35 cellular contexts compared by ENCODE assay signal in genomic region chr9:88979791-88980190, GRCh38. TPM values are rescaled to one million over a fixed set of nuclear protein-coding genes. Genes with fewer than 3 reads are reported as not detected.
"Had no signal": no experiment of that assay in that cellular context is flagged by ENCODE, and none has a peak within 500 bp of the region (broad histone marks: within the 10 kb centered on the region; RNA-seq: fewer than 3 reads in every experiment).

No MANE protein-coding gene starts in this region.

- DNase-seq: activated CD4-positive, alpha-beta memory T cell treated with anti-CD3 and anti-CD28 coated beads for 36 hours; activated CD4-positive, alpha-beta T cell treated with anti-CD3 and anti-CD28 coated beads for 36 hours; activated CD4-positive, alpha-beta T cell treated with anti-CD3 and anti-CD28 coated beads, Interleukin-2, amount 10 ng/mL, durations not matched to agents 24 days and 14 days; activated CD4-positive, CD25-positive, alpha-beta regulatory T cell; activated CD4-positive, CD25-positive, alpha-beta regulatory T cell treated with anti-CD3 and anti-CD28 coated beads, Interleukin-2, amount 50 U/mL, for 72 hours; activated CD8-positive, alpha-beta memory T cell treated with anti-CD3 and anti-CD28 coated beads, Interleukin-2, amount 50 U/mL, for 4 hours; activated CD8-positive, alpha-beta T cell treated with anti-CD3 and anti-CD28 coated beads, Interleukin-2, amount 10 ng/mL, durations not matched to agents 7 days and 5 days; activated effector memory CD4-positive, alpha-beta T cell treated with anti-CD3 and anti-CD28 coated beads, Interleukin-2, amount 50 U/mL, for 16 hours; activated naive CD4-positive, alpha-beta T cell treated with anti-CD3 and anti-CD28 coated beads for 36 hours; activated naive CD8-positive, alpha-beta T cell treated with anti-CD3 and anti-CD28 coated beads for 36 hours; activated naive CD8-positive, alpha-beta T cell treated with anti-CD3 and anti-CD28 coated beads, Interleukin-2, amount 50 U/mL, for 24 hours; activated T-cell treated with anti-CD3 and anti-CD28 coated beads, Interleukin-2, amount 50 U/mL, for 1 hour; activated T-cell treated with anti-CD3 and anti-CD28 coated beads, Interleukin-2, amount 50 U/mL, for 48 hours; adrenal gland; amygdala; aorta; cortex of kidney; dermis blood vessel endothelial cell; effector CD4-positive, alpha-beta T cell; effector memory CD8-positive, alpha-beta T cell; foreskin fibroblast; glutamatergic neuron; SW 1271; T-helper 1 cell; T-helper 2 cell had no signal

- H3K4me1 ChIP-seq: adrenal gland, breast epithelium had no signal

- H3K36me3 Mint-ChIP-seq: activated CD4-positive, alpha-beta memory T cell treated with anti-CD3 and anti-CD28 coated beads for 36 hours; activated CD8-positive, alpha-beta memory T cell treated with anti-CD3 and anti-CD28 coated beads, Interleukin-2, amount 10 ng/mL, durations not matched to agents 7 days and 5 days; activated naive CD4-positive, alpha-beta T cell treated with anti-CD3 and anti-CD28 coated beads, Interleukin-2, amount 50 U/mL, for 24 hours; activated naive CD8-positive, alpha-beta T cell treated with anti-CD3 and anti-CD28 coated beads for 36 hours; brain had no signal

- H3K4me3 Mint-ChIP-seq: activated CD4-positive, alpha-beta memory T cell treated with anti-CD3 and anti-CD28 coated beads for 36 hours; activated CD4-positive, alpha-beta T cell treated with anti-CD3 and anti-CD28 coated beads for 36 hours; activated CD4-positive, alpha-beta T cell treated with anti-CD3 and anti-CD28 coated beads, Interleukin-2, amount 10 ng/mL, durations not matched to agents 24 days and 14 days; activated CD8-positive, alpha-beta memory T cell treated with anti-CD3 and anti-CD28 coated beads, Interleukin-2, amount 10 ng/mL, durations not matched to agents 7 days and 5 days; activated CD8-positive, alpha-beta T cell treated with anti-CD3 and anti-CD28 coated beads, Interleukin-2, amount 10 ng/mL, durations not matched to agents 7 days and 5 days; activated naive CD4-positive, alpha-beta T cell treated with anti-CD3 and anti-CD28 coated beads for 36 hours; activated naive CD4-positive, alpha-beta T cell treated with anti-CD3 and anti-CD28 coated beads, Interleukin-2, amount 50 U/mL, for 24 hours; activated naive CD8-positive, alpha-beta T cell treated with anti-CD3 and anti-CD28 coated beads for 36 hours; activated naive CD8-positive, alpha-beta T cell treated with anti-CD3 and anti-CD28 coated beads, Interleukin-2, amount 50 U/mL, for 24 hours; activated T-helper 1 cell treated with anti-CD3 and anti-CD28 coated beads, Interleukin-12 subunit alpha, Interleukin-12 subunit beta, Interleukin-2, Interleukin-4 antibody, amounts not matched to agents 30 ng/mL and 10 ng/mL and 1 ng/mL, durations not matched to agents 14 hours and 24 hours and 36 hours; brain; central memory CD8-positive, alpha-beta T cell; effector memory CD8-positive, alpha-beta T cell had no signal

- H3K27ac Mint-ChIP-seq: activated CD4-positive, alpha-beta memory T cell treated with anti-CD3 and anti-CD28 coated beads for 36 hours; activated CD4-positive, alpha-beta T cell treated with anti-CD3 and anti-CD28 coated beads for 36 hours; activated CD4-positive, alpha-beta T cell treated with anti-CD3 and anti-CD28 coated beads, Interleukin-2, amount 10 ng/mL, durations not matched to agents 24 days and 14 days; activated CD8-positive, alpha-beta memory T cell treated with anti-CD3 and anti-CD28 coated beads, Interleukin-2, amount 10 ng/mL, durations not matched to agents 7 days and 5 days; activated CD8-positive, alpha-beta T cell treated with anti-CD3 and anti-CD28 coated beads, Interleukin-2, amount 10 ng/mL, durations not matched to agents 7 days and 5 days; activated naive CD4-positive, alpha-beta T cell treated with anti-CD3 and anti-CD28 coated beads for 36 hours; activated naive CD4-positive, alpha-beta T cell treated with anti-CD3 and anti-CD28 coated beads, Interleukin-2, amount 50 U/mL, for 24 hours; activated naive CD8-positive, alpha-beta T cell treated with anti-CD3 and anti-CD28 coated beads for 36 hours; activated naive CD8-positive, alpha-beta T cell treated with anti-CD3 and anti-CD28 coated beads, Interleukin-2, amount 50 U/mL, for 24 hours; activated T-helper 1 cell treated with anti-CD3 and anti-CD28 coated beads, Interleukin-12 subunit alpha, Interleukin-12 subunit beta, Interleukin-2, Interleukin-4 antibody, amounts not matched to agents 30 ng/mL and 10 ng/mL and 1 ng/mL, durations not matched to agents 14 hours and 24 hours and 36 hours; activated T-helper 2 cell treated with anti-CD3 and anti-CD28 coated beads, Interferon-gamma antibody, Interleukin-2, Interleukin-4, amounts not matched to agents 10 μg/mL and 5 μg/mL and 100 μg/mL, durations not matched to agents 14 hours and 24 hours and 36 hours; effector memory CD8-positive, alpha-beta T cell had no signal

- H3K4me1 Mint-ChIP-seq: activated CD8-positive, alpha-beta memory T cell treated with anti-CD3 and anti-CD28 coated beads, Interleukin-2, amount 10 ng/mL, durations not matched to agents 7 days and 5 days; central memory CD8-positive, alpha-beta T cell had no signal

- H3K4me3 ChIP-seq: adrenal gland, breast epithelium, cardiac muscle cell, heart left ventricle had no signal

- H3K27me3 ChIP-seq: adrenal gland, breast epithelium, cardiac muscle cell had no signal

- H3K36me3 ChIP-seq: adrenal gland, breast epithelium, cardiac muscle cell, heart left ventricle had no signal

- ATAC-seq: activated CD4-positive, alpha-beta T cell treated with anti-CD3 and anti-CD28 coated beads for 36 hours; activated CD8-positive, alpha-beta memory T cell treated with anti-CD3 and anti-CD28 coated beads, Interleukin-2, amount 10 ng/mL, durations not matched to agents 7 days and 5 days; activated CD8-positive, alpha-beta T cell treated with anti-CD3 and anti-CD28 coated beads, Interleukin-2, amount 10 ng/mL, durations not matched to agents 7 days and 5 days; activated naive CD8-positive, alpha-beta T cell treated with anti-CD3 and anti-CD28 coated beads, Interleukin-2, amount 50 U/mL, for 24 hours; effector memory CD8-positive, alpha-beta T cell had no signal

- H3K9me3 ChIP-seq: breast epithelium had no signal

- H3K27ac ChIP-seq: adrenal gland, breast epithelium, cardiac muscle cell, epithelial cell of prostate, heart left ventricle had no signal

RNA-seq across cellular contexts. Expression of gene S1PR3, which starts 11.5 kb away (rescaled TPM):
- total RNA-seq: activated CD8-positive, alpha-beta T cell treated with anti-CD3 and anti-CD28 coated beads, Interleukin-2, amount 10 ng/mL, durations not matched to agents 7 days and 5 days had no signal
